Comparison of ENCODE assay signal across 18 cellular contexts in the genomic region with DNA sequence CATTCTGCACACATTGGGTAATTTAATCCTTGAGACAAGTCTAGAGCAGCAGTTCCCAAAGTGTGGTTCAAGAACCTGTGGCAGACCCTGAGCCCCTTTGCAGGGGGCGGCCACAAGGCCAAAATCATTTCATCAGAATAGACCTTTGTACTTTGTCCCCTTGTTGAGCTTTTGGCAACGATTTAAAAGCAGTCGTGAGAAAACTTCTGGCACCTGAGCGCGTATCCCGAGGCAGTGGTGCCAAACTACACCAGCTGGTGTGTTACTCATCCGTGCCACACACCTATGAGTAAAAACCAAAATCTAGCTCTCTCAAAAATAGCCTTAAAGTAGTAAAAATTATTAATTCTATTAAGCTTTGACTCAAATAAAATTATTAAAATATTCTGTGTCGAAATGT.
DNase-seq lines count a peak whose midpoint lies in the region; ATAC-seq, FAIRE-seq and TF ChIP-seq lines count a peak whose summit lies in the region.
"Had no signal": no experiment of that assay in that cellular context is flagged by ENCODE, and none has a peak within 500 bp of the region (broad histone marks: within the 10 kb centered on the region; RNA-seq: fewer than 3 reads in every experiment).

No MANE protein-coding gene starts in this region.

- peak overlapping the region; percentile 39 for H3K18ac ChIP-seq in mesendoderm (ENCODE audit: low read length)

- no peaks in the 10 kb centered on the region for H3K27me3 ChIP-seq in bronchial epithelial cell (ENCODE audit: control insufficient read depth, insufficient read depth, low read length)
- no peaks in the 10 kb centered on the region for H3K27me3 ChIP-seq in mesendoderm (ENCODE audit: insufficient read depth, low read length, poor library complexity)
- no peaks in the 10 kb centered on the region for H3K27me3 ChIP-seq in osteoblast (ENCODE audit: insufficient read depth, low read length)
- H3K27me3 ChIP-seq: BLaER1 had no signal

- H2AK5ac ChIP-seq in mesendoderm (ENCODE audit: low read length), result no peak overlapping the region

- no peak overlapping the region for H2BK120ac ChIP-seq in mesendoderm (ENCODE audit: low read depth, low read length)

- no peak overlapping the region for H3K23ac ChIP-seq in mesendoderm (ENCODE audit: low read length)

- DNase-seq in DMS 273 (lab: John Stamatoyannopoulos, UW; ENCODE audit: unreplicated experiment), result peak; percentile 39
- no peak for DNase-seq in DMS 273 treated with DMSO at 0.1 percent for 48 hours (lab: John Stamatoyannopoulos, UW)
- peak; percentile 13 for DNase-seq in bronchial epithelial cell (ENCODE audit: low read depth)
- DNase-seq in mesendoderm, result no peak
- no peak for DNase-seq in T-helper 9 cell
- DNase-seq in osteoblast (ENCODE audit: insufficient read length, low spot score, missing footprints), result no peak
- DNase-seq: AML-193; CD4-positive, alpha-beta memory T cell; DMS53; DND-41; EL; H9 had no signal

- no peak overlapping the region for H2BK5ac ChIP-seq in mesendoderm (ENCODE audit: low read length)

- H3K79me2 ChIP-seq in mesendoderm (ENCODE audit: control insufficient read depth, insufficient read depth, low read length) (no peaks in the 10 kb centered on the region), osteoblast (ENCODE audit: insufficient read depth, low read length) (no peaks in the 10 kb centered on the region)

- H3K56ac ChIP-seq in mesendoderm (ENCODE audit: low read length), result no peak overlapping the region

- no peak for ATAC-seq in GM21381 (IDR thresholded peaks at IDR 0.05; ENCODE audit: unreplicated experiment)
- ATAC-seq: A549, GM12878 had no signal

- H3K9ac ChIP-seq in mesendoderm (ENCODE audit: low read length), result no peak overlapping the region
- H3K9ac ChIP-seq: BLaER1 had no signal

- H3K4me2 ChIP-seq in mesendoderm (ENCODE audit: low read length) (no peak overlapping the region), osteoblast (ENCODE audit: insufficient read depth, low read length) (no peak overlapping the region)
- H3K4me2 ChIP-seq: A549, BLaER1 had no signal

- no peaks in the 10 kb centered on the region for H3K9me3 ChIP-seq in osteoblast (ENCODE audit: low read depth, low read length)
- H3K9me3 ChIP-seq: BLaER1 had no signal

- H3K4me1 ChIP-seq in mesendoderm (ENCODE audit: control insufficient read depth, low read depth, low read length) (no peaks in the 10 kb centered on the region), osteoblast (ENCODE audit: insufficient read depth, low read length) (no peaks in the 10 kb centered on the region)
- H3K4me1 ChIP-seq: A549, BLaER1 had no signal

- H2AFZ ChIP-seq in osteoblast (ENCODE audit: low read length), result no peak overlapping the region

- TF ChIP-seq CTCF in bronchial epithelial cell (IDR thresholded peaks at IDR 0.05; ENCODE audit: insufficient read depth, low read length, severe bottlenecking) (no peak), osteoblast (IDR thresholded peaks at IDR 0.05; ENCODE audit: extremely low read depth, low read depth, low read length) (no peak)

- no peak for FAIRE-seq in bronchial epithelial cell (lab: Jason Lieb, UNC)
- FAIRE-seq: A549, GM12878, H1 had no signal

- H4K8ac ChIP-seq in mesendoderm (ENCODE audit: low read depth, low read length), result no peak overlapping the region

- no peaks in the 10 kb centered on the region for H3K36me3 ChIP-seq in bronchial epithelial cell (ENCODE audit: control insufficient read depth, insufficient read depth, low read length)
- no peaks in the 10 kb centered on the region for H3K36me3 ChIP-seq in mesendoderm (ENCODE audit: control insufficient read depth, insufficient read depth, low read length)
- H3K36me3 ChIP-seq in osteoblast (ENCODE audit: insufficient read depth, low read length), result no peaks in the 10 kb centered on the region
- H3K36me3 ChIP-seq: BLaER1 had no signal

- WGBS in mesendoderm (ENCODE audit: extremely low coverage, insufficient coverage, low lambda C conversion rate), result no CpG with 5 or more reads among the region's 8 CpGs

- H3K4me3 ChIP-seq in bronchial epithelial cell (ENCODE audit: low read depth, low read length), result no peak overlapping the region
- H3K4me3 ChIP-seq in mesendoderm (ENCODE audit: low read length), result no peak overlapping the region
- H3K4me3 ChIP-seq in osteoblast (ENCODE audit: insufficient read depth, low read length), result no peak overlapping the region
- H3K4me3 ChIP-seq: A549, BLaER1, GM12878 had no signal

- H3K27ac ChIP-seq in mesendoderm (ENCODE audit: low read depth, low read length), result no peak overlapping the region
- H3K27ac ChIP-seq in osteoblast (ENCODE audit: low read depth, low read length), result no peak overlapping the region
- H3K27ac ChIP-seq: 22Rv1, A549, BLaER1 had no signal

- no peaks in the 10 kb centered on the region for H3K79me1 ChIP-seq in mesendoderm (ENCODE audit: low read length)

- H3K4ac ChIP-seq in mesendoderm (ENCODE audit: low read depth, low read length), result no peak overlapping the region

- H4K5ac ChIP-seq in mesendoderm (ENCODE audit: low read length), result no peak overlapping the region

- no peak overlapping the region for H2BK15ac ChIP-seq in mesendoderm (replicated peaks; ENCODE audit: low read depth)

- no peaks in the 10 kb centered on the region for H4K20me1 ChIP-seq in osteoblast (ENCODE audit: insufficient read depth, low read length)
- H4K20me1 ChIP-seq: BLaER1 had no signal

Comparison
In these comparisons a context has a peak if more than half of its experiments do, and no peak if none do; other contexts are left out.
1. DNase-seq: peak in DMS 273 (single experiment) and bronchial epithelial cell (single experiment); none in DMS 273 treated with DMSO at 0.1 percent for 48 hours (single experiment), mesendoderm (single experiment), T-helper 9 cell (single experiment) and osteoblast (single experiment).